In genomic region chr2:6955523-6956136, GRCh38 we compare ENCODE assay signal across 18 cellular contexts. TPM values are rescaled to one million over a fixed set of nuclear protein-coding genes. Genes with fewer than 3 reads are reported as not detected.
DNase-seq lines count a peak whose midpoint lies in the region; ATAC-seq and TF ChIP-seq lines count a peak whose summit lies in the region.
"Had no signal": no experiment of that assay in that cellular context is flagged by ENCODE, and none has a peak within 500 bp of the region (broad histone marks: within the 10 kb centered on the region; RNA-seq: fewer than 3 reads in every experiment).

No MANE protein-coding gene starts in this region.

- TF ChIP-seq CTCF in natural killer cell (IDR thresholded peaks at IDR 0.05) (no peak), osteocyte (IDR thresholded peaks at IDR 0.05) (no peak)

- no peak for ATAC-seq in natural killer cell treated with Interleukin-12 subunit alpha and Interleukin-12 subunit beta and Interleukin-15 and Interleukin-18, amount 100 ng/mL, for 72 hours
- ATAC-seq in natural killer cell (no peak), Right ventricle myocardium superior (ENCODE audit: poor library complexity) (peak; percentile 53), HG02840 (IDR thresholded peaks at IDR 0.05; ENCODE audit: low FRiP score, unreplicated experiment) (no peak)
- ATAC-seq: WTC11 had no signal

- peak overlapping the region; percentile 16 for H3K4me3 Mint-ChIP-seq in natural killer cell treated with Interleukin-12 subunit alpha and Interleukin-12 subunit beta and Interleukin-15 and Interleukin-18, amount 100 ng/mL, for 72 hours
- no peak overlapping the region for H3K4me3 Mint-ChIP-seq in natural killer cell
- no peak overlapping the region for H3K4me3 Mint-ChIP-seq in osteocyte (ENCODE audit: unreplicated experiment)
- H3K4me3 Mint-ChIP-seq: CD4-positive, alpha-beta memory T cell; neural crest cell; WTC11 had no signal

- no peaks in the 10 kb centered on the region for H3K9me3 Mint-ChIP-seq in natural killer cell treated with Interleukin-12 subunit alpha and Interleukin-12 subunit beta and Interleukin-15 and Interleukin-18, amount 100 ng/mL, for 72 hours
- H3K9me3 Mint-ChIP-seq in natural killer cell (no peaks in the 10 kb centered on the region), osteocyte (ENCODE audit: unreplicated experiment) (no peaks in the 10 kb centered on the region)
- H3K9me3 Mint-ChIP-seq: activated T-helper 2 cell treated with anti-CD3 and anti-CD28 coated beads, Interferon-gamma antibody, Interleukin-2, Interleukin-4, amounts not matched to agents 10 μg/mL and 5 μg/mL and 100 μg/mL, durations not matched to agents 14 hours and 24 hours and 36 hours; CD4-positive, alpha-beta memory T cell; neural crest cell; WTC11 had no signal

- H3K4me1 Mint-ChIP-seq in natural killer cell treated with Interleukin-12 subunit alpha and Interleukin-12 subunit beta and Interleukin-15 and Interleukin-18, amount 100 ng/mL, for 72 hours (ENCODE audit: low read depth in 2 of 2), result peaks cover 38 to 45% of the 10 kb centered on the region in 2 donors
- H3K4me1 Mint-ChIP-seq in natural killer cell (peaks cover 36 to 41% of the 10 kb centered on the region in 2 donors), osteocyte (ENCODE audit: unreplicated experiment) (peaks cover 50% of the 10 kb centered on the region)
- H3K4me1 Mint-ChIP-seq: WTC11 had no signal

- DNase-seq in natural killer cell treated with Interleukin-12 subunit alpha and Interleukin-12 subunit beta and Interleukin-15 and Interleukin-18, amount 100 ng/mL, for 72 hours (ENCODE audit: low spot score), result no peak
- DNase-seq in natural killer cell (no peak), Right ventricle myocardium superior (no peak), osteocyte (ENCODE audit: extremely low spot score, unreplicated experiment) (no peak), RKO (ENCODE audit: low spot score) (no peak), CD1c-positive myeloid dendritic cell (ENCODE audit: extremely low spot score) (no peak)
- no peak for DNase-seq in activated CD4-positive, alpha-beta T cell treated with anti-CD3 and anti-CD28 coated beads, Interleukin-2, amount 50 U/mL, for 1 hour
- DNase-seq: CD4-positive, alpha-beta memory T cell; DND-41; foreskin melanocyte; NCI-H1436; NCI-H226; stimulated activated CD4-positive, alpha-beta T cell treated with anti-CD3 and anti-CD28 coated beads, Interleukin-15, amount 100 ng/mL, for 24 hours; stimulated activated naive CD4-positive, alpha-beta T cell had no signal

- peak overlapping the region; percentile 14 to 37 for H3K27ac Mint-ChIP-seq in natural killer cell treated with Interleukin-12 subunit alpha and Interleukin-12 subunit beta and Interleukin-15 and Interleukin-18, amount 100 ng/mL, for 72 hours
- H3K27ac Mint-ChIP-seq in natural killer cell, result peak overlapping the region in 1 of 2 donors; percentile 40
- peak overlapping the region; percentile 18 for H3K27ac Mint-ChIP-seq in osteocyte (ENCODE audit: unreplicated experiment)
- H3K27ac Mint-ChIP-seq: activated T-helper 2 cell treated with anti-CD3 and anti-CD28 coated beads, Interferon-gamma antibody, Interleukin-2, Interleukin-4, amounts not matched to agents 10 μg/mL and 5 μg/mL and 100 μg/mL, durations not matched to agents 14 hours and 24 hours and 36 hours; WTC11 had no signal

- H3K27me3 Mint-ChIP-seq in natural killer cell treated with Interleukin-12 subunit alpha and Interleukin-12 subunit beta and Interleukin-15 and Interleukin-18, amount 100 ng/mL, for 72 hours, result no peaks in the 10 kb centered on the region
- H3K27me3 Mint-ChIP-seq in natural killer cell (ENCODE audit: low read depth in 2 of 2) (no peaks in the 10 kb centered on the region), osteocyte (ENCODE audit: unreplicated experiment) (no peaks in the 10 kb centered on the region)
- H3K27me3 Mint-ChIP-seq: CD4-positive, alpha-beta memory T cell had no signal

- H3K36me3 Mint-ChIP-seq in natural killer cell treated with Interleukin-12 subunit alpha and Interleukin-12 subunit beta and Interleukin-15 and Interleukin-18, amount 100 ng/mL, for 72 hours, result no peaks in the 10 kb centered on the region
- no peaks in the 10 kb centered on the region for H3K36me3 Mint-ChIP-seq in natural killer cell
- no peaks in the 10 kb centered on the region for H3K36me3 Mint-ChIP-seq in osteocyte (ENCODE audit: unreplicated experiment)
- H3K36me3 Mint-ChIP-seq: WTC11 had no signal

- intact Hi-C loops in natural killer cell (cut with micrococcal nuclease) (no loop called here), Right ventricle myocardium superior (cut with DNase I) (no loop called here)

RNA-seq across cellular contexts. Expression of gene RNF144A, which starts 38.4 kb away (rescaled TPM):
- 10 to 100 TPM; 17.2 to 66.1 TPM for total RNA-seq in natural killer cell treated with Interleukin-12 subunit alpha and Interleukin-12 subunit beta and Interleukin-15 and Interleukin-18, amount 100 ng/mL, for 72 hours
- total RNA-seq in natural killer cell (10 to 100 TPM; 17.3 to 36.7 (median 19.0) TPM), Right ventricle myocardium superior (14.5 TPM), osteocyte (9.0 and 9.6 TPM in 2 replicates)
